In the genomic region with DNA sequence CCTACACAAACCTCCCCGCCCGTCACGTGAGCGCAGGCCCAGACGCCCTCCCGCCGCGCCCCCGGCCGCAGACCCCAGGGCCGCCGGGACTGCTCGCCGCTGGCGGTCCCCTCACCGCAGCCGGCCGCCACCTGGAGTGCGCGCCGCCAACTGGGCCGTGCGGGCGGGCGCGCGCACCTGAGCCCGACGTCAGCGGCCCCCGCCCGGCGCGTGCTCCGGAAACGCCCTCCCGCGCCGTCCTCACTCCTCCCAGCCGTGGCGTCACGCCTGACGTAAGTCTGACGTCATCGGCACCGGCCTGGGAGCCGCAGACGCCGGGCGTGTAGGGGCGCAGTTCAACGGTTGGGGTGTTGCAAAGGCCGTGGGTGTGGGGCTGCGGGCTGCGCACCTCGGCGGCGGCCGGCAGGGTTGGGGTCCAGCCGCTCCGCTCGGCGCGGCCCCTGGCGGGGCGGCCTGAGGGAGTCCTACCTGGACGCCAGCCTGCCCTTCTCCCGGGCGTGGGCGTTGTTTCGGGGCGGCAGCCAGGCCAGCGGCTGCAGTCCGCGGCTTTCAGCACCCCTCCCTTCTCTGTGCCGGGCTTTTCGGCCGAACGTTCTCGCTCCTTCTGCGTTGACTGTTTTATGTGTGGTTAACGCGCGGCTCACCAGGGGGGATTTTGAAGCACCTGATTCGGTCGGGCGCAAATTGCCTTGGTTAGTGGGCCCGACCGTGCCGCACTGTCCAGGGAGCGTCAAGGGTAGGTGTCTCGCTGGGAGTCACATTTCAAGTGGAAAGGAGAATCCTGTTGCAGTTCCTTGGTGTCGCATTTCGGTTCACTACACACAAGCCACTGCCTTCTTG, we compare ENCODE assay signal across 1 cellular context.
TF ChIP-seq lines count a peak whose summit lies in the region.

A gene (minus strand): TSS at position 155 of the 840 bp plus-strand sequence. CDS start 956 bp downstream, outside the sequence.

TF ChIP-seq in GM12878, 131 proteins besides CTCF, POLR2A, EP300 and RAD21 (continued from another document):
- TF ChIP-seq TBL1XR1 (IDR thresholded peaks at IDR 0.05; ENCODE audit: low read depth, low read length) (peak; percentile 70), YY1 (IDR thresholded peaks at IDR 0.05; ENCODE audit: low read depth, low read length) (peak; percentile 31), STAT3 (IDR thresholded peaks at IDR 0.05; ENCODE audit: low read depth, low read length) (no peak), ZNF384 (IDR thresholded peaks at IDR 0.05; ENCODE audit: borderline replicate concordance, low read depth, low read length) (no peak), SMARCA5 (IDR thresholded peaks at IDR 0.05) (peak; percentile 57; the same call in 1 of the 2 replicates), KLF5 (IDR thresholded peaks at IDR 0.05; ENCODE audit: partially characterized antibody) (peak; percentile 83), ZBED1 (IDR thresholded peaks at IDR 0.05; ENCODE audit: borderline replicate concordance) (no peak), POLR2AphosphoS2 (IDR thresholded peaks at IDR 0.05; ENCODE audit: low read depth, low read length) (peak; percentile 82), IKZF1 (conservative IDR thresholded peaks at IDR 0.05) (peak; percentile 95)
- TF ChIP-seq, protein P1, sequence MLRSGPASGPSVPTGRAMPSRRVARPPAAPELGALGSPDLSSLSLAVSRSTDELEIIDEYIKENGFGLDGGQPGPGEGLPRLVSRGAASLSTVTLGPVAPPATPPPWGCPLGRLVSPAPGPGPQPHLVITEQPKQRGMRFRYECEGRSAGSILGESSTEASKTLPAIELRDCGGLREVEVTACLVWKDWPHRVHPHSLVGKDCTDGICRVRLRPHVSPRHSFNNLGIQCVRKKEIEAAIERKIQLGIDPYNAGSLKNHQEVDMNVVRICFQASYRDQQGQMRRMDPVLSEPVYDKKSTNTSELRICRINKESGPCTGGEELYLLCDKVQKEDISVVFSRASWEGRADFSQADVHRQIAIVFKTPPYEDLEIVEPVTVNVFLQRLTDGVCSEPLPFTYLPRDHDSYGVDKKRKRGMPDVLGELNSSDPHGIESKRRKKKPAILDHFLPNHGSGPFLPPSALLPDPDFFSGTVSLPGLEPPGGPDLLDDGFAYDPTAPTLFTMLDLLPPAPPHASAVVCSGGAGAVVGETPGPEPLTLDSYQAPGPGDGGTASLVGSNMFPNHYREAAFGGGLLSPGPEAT (IDR thresholded peaks at IDR 0.05; ENCODE audit: low read depth): peak; percentile 70; the same call in 1 of the 2 replicates
- TF ChIP-seq, protein P2, sequence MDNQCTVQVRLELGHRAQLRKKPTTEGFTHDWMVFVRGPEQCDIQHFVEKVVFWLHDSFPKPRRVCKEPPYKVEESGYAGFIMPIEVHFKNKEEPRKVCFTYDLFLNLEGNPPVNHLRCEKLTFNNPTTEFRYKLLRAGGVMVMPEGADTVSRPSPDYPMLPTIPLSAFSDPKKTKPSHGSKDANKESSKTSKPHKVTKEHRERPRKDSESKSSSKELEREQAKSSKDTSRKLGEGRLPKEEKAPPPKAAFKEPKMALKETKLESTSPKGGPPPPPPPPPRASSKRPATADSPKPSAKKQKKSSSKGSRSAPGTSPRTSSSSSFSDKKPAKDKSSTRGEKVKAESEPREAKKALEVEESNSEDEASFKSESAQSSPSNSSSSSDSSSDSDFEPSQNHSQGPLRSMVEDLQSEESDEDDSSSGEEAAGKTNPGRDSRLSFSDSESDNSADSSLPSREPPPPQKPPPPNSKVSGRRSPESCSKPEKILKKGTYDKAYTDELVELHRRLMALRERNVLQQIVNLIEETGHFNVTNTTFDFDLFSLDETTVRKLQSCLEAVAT (IDR thresholded peaks at IDR 0.05): peak; percentile 65; the same call in 1 of the 2 replicates
- TF ChIP-seq, protein P3, sequence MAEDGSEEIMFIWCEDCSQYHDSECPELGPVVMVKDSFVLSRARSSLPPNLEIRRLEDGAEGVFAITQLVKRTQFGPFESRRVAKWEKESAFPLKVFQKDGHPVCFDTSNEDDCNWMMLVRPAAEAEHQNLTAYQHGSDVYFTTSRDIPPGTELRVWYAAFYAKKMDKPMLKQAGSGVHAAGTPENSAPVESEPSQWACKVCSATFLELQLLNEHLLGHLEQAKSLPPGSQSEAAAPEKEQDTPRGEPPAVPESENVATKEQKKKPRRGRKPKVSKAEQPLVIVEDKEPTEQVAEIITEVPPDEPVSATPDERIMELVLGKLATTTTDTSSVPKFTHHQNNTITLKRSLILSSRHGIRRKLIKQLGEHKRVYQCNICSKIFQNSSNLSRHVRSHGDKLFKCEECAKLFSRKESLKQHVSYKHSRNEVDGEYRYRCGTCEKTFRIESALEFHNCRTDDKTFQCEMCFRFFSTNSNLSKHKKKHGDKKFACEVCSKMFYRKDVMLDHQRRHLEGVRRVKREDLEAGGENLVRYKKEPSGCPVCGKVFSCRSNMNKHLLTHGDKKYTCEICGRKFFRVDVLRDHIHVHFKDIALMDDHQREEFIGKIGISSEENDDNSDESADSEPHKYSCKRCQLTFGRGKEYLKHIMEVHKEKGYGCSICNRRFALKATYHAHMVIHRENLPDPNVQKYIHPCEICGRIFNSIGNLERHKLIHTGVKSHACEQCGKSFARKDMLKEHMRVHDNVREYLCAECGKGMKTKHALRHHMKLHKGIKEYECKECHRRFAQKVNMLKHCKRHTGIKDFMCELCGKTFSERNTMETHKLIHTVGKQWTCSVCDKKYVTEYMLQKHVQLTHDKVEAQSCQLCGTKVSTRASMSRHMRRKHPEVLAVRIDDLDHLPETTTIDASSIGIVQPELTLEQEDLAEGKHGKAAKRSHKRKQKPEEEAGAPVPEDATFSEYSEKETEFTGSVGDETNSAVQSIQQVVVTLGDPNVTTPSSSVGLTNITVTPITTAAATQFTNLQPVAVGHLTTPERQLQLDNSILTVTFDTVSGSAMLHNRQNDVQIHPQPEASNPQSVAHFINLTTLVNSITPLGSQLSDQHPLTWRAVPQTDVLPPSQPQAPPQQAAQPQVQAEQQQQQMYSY (CRISPR knock-in tag; IDR thresholded peaks at IDR 0.05): peak; percentile 62; the same call in 1 of the 2 replicates
- TF ChIP-seq, protein P4, sequence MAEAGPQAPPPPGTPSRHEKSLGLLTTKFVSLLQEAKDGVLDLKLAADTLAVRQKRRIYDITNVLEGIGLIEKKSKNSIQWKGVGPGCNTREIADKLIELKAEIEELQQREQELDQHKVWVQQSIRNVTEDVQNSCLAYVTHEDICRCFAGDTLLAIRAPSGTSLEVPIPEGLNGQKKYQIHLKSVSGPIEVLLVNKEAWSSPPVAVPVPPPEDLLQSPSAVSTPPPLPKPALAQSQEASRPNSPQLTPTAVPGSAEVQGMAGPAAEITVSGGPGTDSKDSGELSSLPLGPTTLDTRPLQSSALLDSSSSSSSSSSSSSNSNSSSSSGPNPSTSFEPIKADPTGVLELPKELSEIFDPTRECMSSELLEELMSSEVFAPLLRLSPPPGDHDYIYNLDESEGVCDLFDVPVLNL (IDR thresholded peaks at IDR 0.05; ENCODE audit: low read depth, low read length): no peak
